ENCODE assay signal across 8 cellular contexts in the genomic region with DNA sequence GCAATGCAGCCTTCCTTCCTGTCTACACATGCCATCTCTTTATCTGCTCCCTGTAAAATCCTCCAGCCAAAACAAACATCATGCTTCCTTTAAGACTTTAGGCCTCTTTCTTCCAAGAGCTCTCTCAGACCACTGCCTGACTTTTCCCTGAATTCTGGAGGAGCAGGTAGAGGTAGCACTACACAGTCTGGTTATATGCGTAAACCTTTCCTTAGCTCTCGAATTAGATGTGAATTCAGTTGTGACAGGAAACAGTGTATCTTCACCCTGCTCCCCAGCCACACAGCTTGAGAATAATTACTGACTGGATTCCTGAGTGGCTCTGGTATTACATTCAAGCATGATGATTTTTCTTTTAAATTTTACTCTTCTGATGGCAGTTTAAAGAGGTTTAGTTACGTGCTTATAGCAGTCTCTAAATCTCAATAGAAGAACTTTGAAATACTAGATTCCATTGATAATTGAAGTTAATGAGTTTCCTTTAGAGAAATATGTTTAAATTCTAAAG.
DNase-seq lines count a peak whose midpoint lies in the region; ATAC-seq and TF ChIP-seq lines count a peak whose summit lies in the region.

No MANE protein-coding gene starts in this region.

- peak overlapping the region; percentile 91 for H3K27ac ChIP-seq in GM23248

- no peaks in the 10 kb centered on the region for H3K27me3 Mint-ChIP-seq in progenitor cell of endocrine pancreas

- in situ Hi-C loops in GM23248 (cut with MboI): no loop called here

- H3K4me2 ChIP-seq in GM23248 (ENCODE audit: unreplicated experiment): peak overlapping the region; percentile 12

- no peaks in the 10 kb centered on the region for H3K27me3 ChIP-seq in GM23248 (replicated peaks; ENCODE audit: insufficient read depth)

- TF ChIP-seq CTCF in fibroblast of villous mesenchyme (IDR thresholded peaks at IDR 0.05; ENCODE audit: insufficient read depth, low read depth, low read length): no peak
- no peak for TF ChIP-seq CTCF in progenitor cell of endocrine pancreas (IDR thresholded peaks at IDR 0.05; ENCODE audit: unreplicated experiment)

- ATAC-seq in SK-N-SH treated with all-trans-retinoic acid at 6 μM for 48 hours (peak; percentile 44), GM19395 (IDR thresholded peaks at IDR 0.05; ENCODE audit: unreplicated experiment) (no peak), GM21390 (IDR thresholded peaks at IDR 0.05; ENCODE audit: unreplicated experiment) (no peak), GM21619 (IDR thresholded peaks at IDR 0.05; ENCODE audit: unreplicated experiment) (no peak)

- H3K36me3 Mint-ChIP-seq in progenitor cell of endocrine pancreas (ENCODE audit: insufficient read depth): peaks cover 15% of the 10 kb centered on the region

- peaks cover 86% of the 10 kb centered on the region for H3K4me1 ChIP-seq in GM23248 (ENCODE audit: insufficient read depth)

- DNase-seq in GM23248: peak; percentile 33
- peak; percentile 78 for DNase-seq in fibroblast of villous mesenchyme (ENCODE audit: low read depth)
- DNase-seq in progenitor cell of endocrine pancreas (ENCODE audit: low spot score, unreplicated experiment): no peak
- no peak for DNase-seq in stimulated activated naive CD4-positive, alpha-beta T cell (lab: John Stamatoyannopoulos, UW)

- peak overlapping the region; percentile 50 for H3K27ac Mint-ChIP-seq in progenitor cell of endocrine pancreas

- peaks cover 11% of the 10 kb centered on the region; the same call in 1 of the 2 replicates for H4K20me1 ChIP-seq in GM23248 (ENCODE audit: insufficient read depth)

- WGBS in GM23248 (ENCODE audit: low coverage in 1 of 2, low lambda C conversion rate in 2 of 2, missing lambda C conversion rate in 2 of 2), 2 experiments: 78 to 79% methylated on average over 3 of the region's 3 CpGs

- peaks cover 97% of the 10 kb centered on the region for H3K79me2 ChIP-seq in GM23248 (ENCODE audit: insufficient read depth)

- no peaks in the 10 kb centered on the region for H3K9me2 ChIP-seq in GM23248 (ENCODE audit: insufficient read depth)

- peaks cover 7% of the 10 kb centered on the region; the same call in 1 of the 2 replicates for H3K36me3 ChIP-seq in GM23248 (ENCODE audit: low read depth)

- no peaks in the 10 kb centered on the region for H3K9me3 ChIP-seq in GM23248 (ENCODE audit: low read depth)

- no peak overlapping the region for H3K4me3 Mint-ChIP-seq in progenitor cell of endocrine pancreas (ENCODE audit: low read depth)

- peaks cover 88% of the 10 kb centered on the region for H3F3A ChIP-seq in GM23248 (ENCODE audit: insufficient read depth)

- H3K9me3 Mint-ChIP-seq in progenitor cell of endocrine pancreas (ENCODE audit: low read depth): no peaks in the 10 kb centered on the region

- H3K4me3 ChIP-seq in GM23248: no peak overlapping the region
- no peak overlapping the region for H3K4me3 ChIP-seq in fibroblast of villous mesenchyme (ENCODE audit: low read depth, low read length)

- H3K9ac ChIP-seq in GM23248: peak overlapping the region; percentile 16

- peaks cover 57% of the 10 kb centered on the region for H3K4me1 Mint-ChIP-seq in progenitor cell of endocrine pancreas (ENCODE audit: low read depth)

- H2AFZ ChIP-seq in GM23248: no peak overlapping the region

TF ChIP-seq in SK-N-SH treated with all-trans-retinoic acid at 6 μM for 48 hours, 23 proteins besides CTCF, POLR2A, EP300 and RAD21:
- 0 out of 2 replicates have a peak, but pooled peaks have one; percentile 14 for TF ChIP-seq SNAI2 (CRISPR knock-in tag; IDR thresholded peaks at IDR 0.05)
- peak; percentile 53; the same call in 1 of the 2 replicates for TF ChIP-seq ZNF70 (CRISPR knock-in tag; IDR thresholded peaks at IDR 0.05)
- 0 out of 2 replicates have a peak, but pooled peaks have one; percentile 23 for TF ChIP-seq CSDC2 (CRISPR knock-in tag; IDR thresholded peaks at IDR 0.05)
- no peak for TF ChIP-seq ZNF565 (CRISPR knock-in tag; conservative IDR thresholded peaks at IDR 0.05; ENCODE audit: low read depth)
- TF ChIP-seq ZNF8 (CRISPR knock-in tag; IDR thresholded peaks at IDR 0.05): peak; percentile 75
TF ChIP-seq in SK-N-SH treated with all-trans-retinoic acid at 6 μM for 48 hours: peak in this region for 4.

Comparison
In these comparisons a context has a peak if more than half of its experiments do, and no peak if none do; other contexts are left out.
1. DNase-seq: peak in GM23248 (single experiment) and fibroblast of villous mesenchyme (single experiment); none in progenitor cell of endocrine pancreas (single experiment) and stimulated activated naive CD4-positive, alpha-beta T cell (0 of 6).